In the genomic region with DNA sequence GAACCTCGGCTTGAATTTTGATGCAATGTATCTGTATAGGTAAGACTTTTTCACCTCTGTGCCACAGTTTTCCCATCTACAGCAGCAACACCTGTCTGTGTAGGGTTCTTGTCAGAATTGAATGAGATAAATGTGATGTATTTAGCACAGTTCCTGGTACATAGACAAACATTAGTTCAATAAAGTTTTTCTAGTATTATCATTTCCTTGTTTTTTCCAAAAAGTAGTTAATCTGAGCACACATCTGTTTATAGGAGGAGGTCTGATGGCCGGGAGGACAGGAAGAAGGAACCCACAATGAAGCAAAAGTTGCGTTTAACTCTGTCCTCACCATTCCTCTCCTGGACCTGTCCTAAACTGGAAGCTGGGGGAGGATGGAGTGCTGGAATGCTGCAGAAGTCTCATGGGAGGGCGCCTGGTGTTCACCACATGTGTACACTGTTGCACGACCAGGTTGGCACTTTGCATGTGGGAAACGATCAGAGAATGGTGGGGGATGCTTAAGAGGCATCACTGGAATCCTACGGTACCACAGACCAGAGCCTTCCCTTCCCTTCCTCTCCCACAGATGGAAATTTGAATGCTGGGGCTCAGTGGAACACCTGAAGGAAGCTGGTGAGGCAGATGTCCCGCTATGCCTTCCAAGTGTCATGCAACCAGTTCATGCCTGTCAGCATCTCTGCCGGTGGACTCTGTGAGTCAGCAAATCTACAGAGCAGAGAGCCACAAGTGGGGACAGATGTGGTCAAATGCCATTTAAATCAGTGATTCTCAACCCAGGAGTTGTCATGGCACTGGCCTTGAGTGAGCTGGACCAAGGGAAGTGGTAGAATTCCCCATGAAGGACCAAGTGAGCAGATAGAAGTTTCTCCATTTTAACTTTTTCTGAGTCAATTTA, we compare ENCODE assay signal across 11 cellular contexts.
DNase-seq lines count a peak whose midpoint lies in the region; ATAC-seq and TF ChIP-seq lines count a peak whose summit lies in the region.
"Had no signal": no experiment of that assay in that cellular context is flagged by ENCODE, and none has a peak within 500 bp of the region (broad histone marks: within the 10 kb centered on the region; RNA-seq: fewer than 3 reads in every experiment).

No MANE protein-coding gene starts in this region.

- H3K27ac ChIP-seq in psoas muscle: peak overlapping the region; percentile 94
- H3K27ac ChIP-seq: SJSA1 had no signal

- no peaks in the 10 kb centered on the region for H3K9me3 ChIP-seq in psoas muscle
- H3K9me3 ChIP-seq: SJSA1, stomach had no signal

- no peaks in the 10 kb centered on the region for H3K36me3 Mint-ChIP-seq in brain
- H3K36me3 Mint-ChIP-seq in activated T-helper 1 cell treated with anti-CD3 and anti-CD28 coated beads, Interleukin-12 subunit alpha, Interleukin-12 subunit beta, Interleukin-2, Interleukin-4 antibody, amounts not matched to agents 30 ng/mL and 10 ng/mL and 1 ng/mL, durations not matched to agents 14 hours and 24 hours and 36 hours (ENCODE audit: low read depth): peaks cover 2% of the 10 kb centered on the region

- peak; percentile 56 to 68 (median 62) for ATAC-seq in psoas muscle

- 47 to 59% (median 50%) methylated on average over 9 of the region's 9 CpGs for WGBS in psoas muscle, 3 donors

- no peak for TF ChIP-seq CTCF in brain (conservative IDR thresholded peaks at IDR 0.05)
- no peak for TF ChIP-seq CTCF in psoas muscle (IDR thresholded peaks at IDR 0.05)

- intact Hi-C loops in psoas muscle (cut with DNase I): loop anchor here (2.0 to 10.0 kb wide), 5 partner anchors 99 to 443 kb away; no protein-coding TSS in a partner anchor
- intact Hi-C loops in activated T-helper 1 cell treated with anti-CD3 and anti-CD28 coated beads, Interleukin-12 subunit alpha, Interleukin-12 subunit beta, Interleukin-2, Interleukin-4 antibody, amounts not matched to agents 30 ng/mL and 10 ng/mL and 1 ng/mL, durations not matched to agents 14 hours and 24 hours and 36 hours (cut with micrococcal nuclease): loop anchor here (5.0 kb wide), 1 partner anchor 396 kb away; no protein-coding TSS in a partner anchor

- H3K4me3 ChIP-seq in psoas muscle: peak overlapping the region; percentile 54
- H3K4me3 ChIP-seq: SJSA1, stomach had no signal

- H3K4me3 Mint-ChIP-seq in brain: no peak overlapping the region
- H3K4me3 Mint-ChIP-seq in activated T-helper 1 cell treated with anti-CD3 and anti-CD28 coated beads, Interleukin-12 subunit alpha, Interleukin-12 subunit beta, Interleukin-2, Interleukin-4 antibody, amounts not matched to agents 30 ng/mL and 10 ng/mL and 1 ng/mL, durations not matched to agents 14 hours and 24 hours and 36 hours: no peak overlapping the region

- peaks cover 57% of the 10 kb centered on the region for H3K4me1 ChIP-seq in psoas muscle

- H3K27me3 Mint-ChIP-seq in brain: peaks cover 4% of the 10 kb centered on the region
- H3K27me3 Mint-ChIP-seq in activated T-helper 1 cell treated with anti-CD3 and anti-CD28 coated beads, Interleukin-12 subunit alpha, Interleukin-12 subunit beta, Interleukin-2, Interleukin-4 antibody, amounts not matched to agents 30 ng/mL and 10 ng/mL and 1 ng/mL, durations not matched to agents 14 hours and 24 hours and 36 hours (ENCODE audit: insufficient read depth): peaks cover 22% of the 10 kb centered on the region

- peaks cover 67% of the 10 kb centered on the region for H3K4me1 Mint-ChIP-seq in brain
- H3K4me1 Mint-ChIP-seq in activated T-helper 1 cell treated with anti-CD3 and anti-CD28 coated beads, Interleukin-12 subunit alpha, Interleukin-12 subunit beta, Interleukin-2, Interleukin-4 antibody, amounts not matched to agents 30 ng/mL and 10 ng/mL and 1 ng/mL, durations not matched to agents 14 hours and 24 hours and 36 hours (ENCODE audit: low read depth): peaks cover 45% of the 10 kb centered on the region

- peak overlapping the region; percentile 33 to 98 (median 98) for H3K27ac Mint-ChIP-seq in brain
- H3K27ac Mint-ChIP-seq in activated T-helper 1 cell treated with anti-CD3 and anti-CD28 coated beads, Interleukin-12 subunit alpha, Interleukin-12 subunit beta, Interleukin-2, Interleukin-4 antibody, amounts not matched to agents 30 ng/mL and 10 ng/mL and 1 ng/mL, durations not matched to agents 14 hours and 24 hours and 36 hours: no peak overlapping the region

- peak; percentile 25 for DNase-seq in EH (ENCODE audit: low read depth)
- DNase-seq in MV-4-11 (lab: John Stamatoyannopoulos, UW): peak; percentile 28
- no peak for DNase-seq in psoas muscle
- no peak for DNase-seq in activated T-helper 1 cell treated with anti-CD3 and anti-CD28 coated beads, Interleukin-12 subunit alpha, Interleukin-12 subunit beta, Interleukin-2, Interleukin-4 antibody, amounts not matched to agents 30 ng/mL and 10 ng/mL and 1 ng/mL, durations not matched to agents 14 hours and 24 hours and 36 hours (ENCODE audit: low spot score)
- DNase-seq in activated CD8-positive, alpha-beta memory T cell treated with anti-CD3 and anti-CD28 coated beads, Interleukin-2, amount 50 U/mL, for 48 hours: no peak
- DNase-seq in superior temporal gyrus (ENCODE audit: extremely low spot score): no peak
- no peak for DNase-seq in LoVo (ENCODE audit: low spot score)
- DNase-seq: NCI-H2171, stomach had no signal

- peaks cover under 1 to 14% (median 11%) of the 10 kb centered on the region in 5 experiments for H3K9me3 Mint-ChIP-seq in brain
- H3K9me3 Mint-ChIP-seq in activated T-helper 1 cell treated with anti-CD3 and anti-CD28 coated beads, Interleukin-12 subunit alpha, Interleukin-12 subunit beta, Interleukin-2, Interleukin-4 antibody, amounts not matched to agents 30 ng/mL and 10 ng/mL and 1 ng/mL, durations not matched to agents 14 hours and 24 hours and 36 hours: no peaks in the 10 kb centered on the region

- H3K36me3 ChIP-seq in psoas muscle (ENCODE audit: insufficient read depth in 1 of 2, low read depth in 1 of 2): no peaks in the 10 kb centered on the region
- H3K36me3 ChIP-seq: SJSA1, stomach had no signal

- no peaks in the 10 kb centered on the region for H3K27me3 ChIP-seq in psoas muscle (ENCODE audit: insufficient read depth in 3 of 3, low read length in 2 of 3)
- H3K27me3 ChIP-seq: SJSA1, stomach had no signal

Comparison
In these comparisons a context has a peak if more than half of its experiments do, and no peak if none do; other contexts are left out.
1. DNase-seq: peak in EH (single experiment) and MV-4-11 (single experiment); none in psoas muscle (0 of 2), activated T-helper 1 cell treated with anti-CD3 and anti-CD28 coated beads, Interleukin-12 subunit alpha, Interleukin-12 subunit beta, Interleukin-2, Interleukin-4 antibody, amounts not matched to agents 30 ng/mL and 10 ng/mL and 1 ng/mL, durations not matched to agents 14 hours and 24 hours and 36 hours (single experiment), activated CD8-positive, alpha-beta memory T cell treated with anti-CD3 and anti-CD28 coated beads, Interleukin-2, amount 50 U/mL, for 48 hours (single experiment), superior temporal gyrus (single experiment) and LoVo (single experiment).